28 cellular contexts compared by ENCODE assay signal in the genomic region with DNA sequence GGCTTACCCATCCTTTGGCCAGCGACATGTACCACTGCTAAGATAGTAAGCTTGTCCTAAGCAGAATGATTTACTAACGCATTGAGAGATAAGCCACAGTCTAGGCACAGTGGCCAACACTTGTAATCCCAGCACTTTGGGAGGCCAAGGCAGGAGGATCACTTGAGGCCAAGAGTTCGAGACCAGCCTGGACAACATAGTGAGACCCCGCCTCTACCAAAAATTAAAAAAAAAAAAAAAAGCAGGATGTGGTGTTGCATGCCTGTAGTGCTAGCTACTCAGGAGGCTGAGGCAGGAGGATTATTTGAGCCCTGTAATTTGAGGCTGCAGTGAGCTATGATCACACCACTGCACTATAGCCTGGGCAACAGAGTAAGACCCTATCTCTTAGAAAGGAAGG. TPM values are rescaled to one million over a fixed set of nuclear protein-coding genes. Genes with fewer than 3 reads are reported as not detected.
"Had no signal": no experiment of that assay in that cellular context is flagged by ENCODE, and none has a peak within 500 bp of the region (broad histone marks: within the 10 kb centered on the region; RNA-seq: fewer than 3 reads in every experiment).

No MANE protein-coding gene starts in this region.

- H3K4me3 Mint-ChIP-seq: immature natural killer cell; mesothelial cell of epicardium; natural killer cell treated with Interleukin-12 subunit alpha and Interleukin-12 subunit beta and Interleukin-15 and Interleukin-18, amount 100 ng/mL, for 72 hours; stimulated activated naive B cell treated with anti-CD40 and anti-IgM and Interleukin-4, amounts not matched to agents 10 μg/mL and 1 μg/mL and 100 μg/mL, for 72 hours; stimulated activated naive CD8-positive, alpha-beta T cell treated with anti-CD3 and anti-CD28 coated beads, Interleukin-15, Interleukin-2, amounts not matched to agents 100 ng/mL and 50 ng/mL, for 24 hours had no signal

- H3K36me3 ChIP-seq: ovary had no signal

- H3K4me1 Mint-ChIP-seq: immature natural killer cell, mesothelial cell of epicardium had no signal

- DNase-seq: hypothalamus; immature natural killer cell; kidney; left ventricle myocardium inferior; mesendoderm; naive B cell; ovary; stimulated activated CD4-positive, alpha-beta T cell treated with anti-CD3 and anti-CD28 coated beads, Interleukin-12 subunit alpha, Interleukin-12 subunit beta, amount 100 ng/mL, for 4 hours; stimulated activated CD4-positive, alpha-beta T cell treated with anti-CD3 and anti-CD28 coated beads, Interleukin-15, amount 100 ng/mL, for 24 hours; stimulated activated CD4-positive, alpha-beta T cell treated with anti-CD3 and anti-CD28 coated beads, Interleukin-2, amount 100 ng/mL, for 24 hours; stimulated activated CD4-positive, alpha-beta T cell treated with anti-CD3 and anti-CD28 coated beads, Interleukin-4, amount 100 ng/mL, for 1 hour; stimulated activated naive B cell treated with anti-CD40 and anti-IgM and Interleukin-4, amounts not matched to agents 10 μg/mL and 1 μg/mL and 100 μg/mL, for 72 hours; tibial artery; trophoblast cell; upper lobe of right lung had no signal

- H3K27ac ChIP-seq: left ventricle myocardium inferior, ovary, right atrium auricular region, skin epidermis, suprapubic skin, thoracic aorta, tibial artery, upper lobe of right lung had no signal

- H3K9me3 ChIP-seq: left ventricle myocardium inferior, ovary, right atrium auricular region, suprapubic skin, thoracic aorta, tibial artery, upper lobe of right lung had no signal

- H3K27me3 ChIP-seq: ovary, right atrium auricular region, suprapubic skin, tibial artery, upper lobe of right lung had no signal

- H3K4me3 ChIP-seq: left ventricle myocardium inferior, lung, ovary, right atrium auricular region, skin epidermis, suprapubic skin, thoracic aorta, tibial artery, upper lobe of right lung had no signal

- H3K9me3 Mint-ChIP-seq: immature natural killer cell; mesothelial cell of epicardium; naive B cell; natural killer cell treated with Interleukin-12 subunit alpha and Interleukin-12 subunit beta and Interleukin-15 and Interleukin-18, amount 100 ng/mL, for 72 hours; stimulated activated naive B cell treated with anti-CD40 and anti-IgM and Interleukin-4, amounts not matched to agents 10 μg/mL and 1 μg/mL and 100 μg/mL, for 72 hours; stimulated activated naive CD8-positive, alpha-beta T cell treated with anti-CD3 and anti-CD28 coated beads, Interleukin-15, Interleukin-2, amounts not matched to agents 100 ng/mL and 50 ng/mL, for 24 hours had no signal

- H3K27ac Mint-ChIP-seq: mesothelial cell of epicardium; natural killer cell treated with Interleukin-12 subunit alpha and Interleukin-12 subunit beta and Interleukin-15 and Interleukin-18, amount 100 ng/mL, for 72 hours; progenitor cell of endocrine pancreas; stimulated activated naive B cell treated with anti-CD40 and anti-IgM and Interleukin-4, amounts not matched to agents 10 μg/mL and 1 μg/mL and 100 μg/mL, for 72 hours; stimulated activated naive CD8-positive, alpha-beta T cell treated with anti-CD3 and anti-CD28 coated beads, Interleukin-15, Interleukin-2, amounts not matched to agents 100 ng/mL and 50 ng/mL, for 24 hours had no signal

- ATAC-seq: natural killer cell treated with Interleukin-12 subunit alpha and Interleukin-12 subunit beta and Interleukin-15 and Interleukin-18, amount 100 ng/mL, for 72 hours; sciatic nerve; stimulated activated naive B cell treated with anti-CD40 and anti-IgM and Interleukin-4, amounts not matched to agents 10 μg/mL and 1 μg/mL and 100 μg/mL, for 72 hours; upper lobe of right lung had no signal

- H3K4me1 ChIP-seq: right atrium auricular region, suprapubic skin, tibial artery, upper lobe of right lung had no signal

- H3K27me3 Mint-ChIP-seq: naive B cell; natural killer cell treated with Interleukin-12 subunit alpha and Interleukin-12 subunit beta and Interleukin-15 and Interleukin-18, amount 100 ng/mL, for 72 hours; progenitor cell of endocrine pancreas; stimulated activated naive B cell treated with anti-CD40 and anti-IgM and Interleukin-4, amounts not matched to agents 10 μg/mL and 1 μg/mL and 100 μg/mL, for 72 hours; stimulated activated naive CD8-positive, alpha-beta T cell treated with anti-CD3 and anti-CD28 coated beads, Interleukin-15, Interleukin-2, amounts not matched to agents 100 ng/mL and 50 ng/mL, for 24 hours had no signal

- FAIRE-seq: islet of Langerhans, urothelium cell line had no signal

RNA-seq across cellular contexts. Expression of gene KIAA1549L, which starts 25.6 kb away (rescaled TPM):
- total RNA-seq: mononuclear cell; natural killer cell treated with Interleukin-12 subunit alpha and Interleukin-12 subunit beta and Interleukin-15 and Interleukin-18, amount 100 ng/mL, for 72 hours; upper lobe of right lung had no signal
- polyA plus RNA-seq: immature natural killer cell had no signal
